Comparison of ENCODE assay signal across 13 cellular contexts in genomic region chr16:4320030-4320429, GRCh38. TPM values are rescaled to one million over a fixed set of nuclear protein-coding genes. Genes with fewer than 3 reads are reported as not detected.
DNase-seq lines count a peak whose midpoint lies in the region; ATAC-seq, FAIRE-seq and TF ChIP-seq lines count a peak whose summit lies in the region.
"Had no signal": no experiment of that assay in that cellular context is flagged by ENCODE, and none has a peak within 500 bp of the region (broad histone marks: within the 10 kb centered on the region; RNA-seq: fewer than 3 reads in every experiment).

No MANE protein-coding gene starts in this region.

- POLR2A ChIA-PET in BJ (lab: Charles Lee) = no interaction called here

- no TSS peak for BruUV-seq in mammary epithelial cell (replicated peaks; lab: Mats Ljungman, UMichigan)

- peak overlapping the region; percentile 72 for H3K4me2 ChIP-seq in mammary epithelial cell (ENCODE audit: insufficient read depth, low read depth, low read length)

- ATAC-seq in GM21717 (IDR thresholded peaks at IDR 0.05; ENCODE audit: unreplicated experiment) (no peak), HG02759 (IDR thresholded peaks at IDR 0.05; ENCODE audit: unreplicated experiment) (no peak)
- ATAC-seq: WTC11 had no signal

- intact Hi-C loops in mammary epithelial cell (cut with micrococcal nuclease) = no loop called here

- H3K4me3 ChIP-seq in BJ (ENCODE audit: low read depth, low read length) (peak overlapping the region; percentile 26), mammary epithelial cell (replicated peaks in 1 of 3; ENCODE audit: insufficient read depth in 1 of 3, low read depth in 2 of 3, low read length in 3 of 3) (no peak overlapping the region), right atrium auricular region (peak overlapping the region in 1 of 2 donors; percentile 19), skin epidermis (peak overlapping the region in 1 of 7 experiments; percentile 0), small intestine (ENCODE audit: low read depth in 1 of 2, low read length in 2 of 2) (no peak overlapping the region), WERI-Rb-1 (ENCODE audit: low read depth, low read length) (no peak overlapping the region)
- H3K4me3 ChIP-seq: MG63 had no signal

- no peak overlapping the region for H2AFZ ChIP-seq in mammary epithelial cell (ENCODE audit: low read depth, low read length)

- H3K27me3 ChIP-seq in BJ (ENCODE audit: control insufficient read depth, insufficient read depth, low read length) = no peaks in the 10 kb centered on the region
- no peaks in the 10 kb centered on the region for H3K27me3 ChIP-seq in mammary epithelial cell (ENCODE audit: insufficient read depth, low read length)
- no peaks in the 10 kb centered on the region for H3K27me3 ChIP-seq in right atrium auricular region
- peaks cover 2 to 12% of the 10 kb centered on the region in 2 donors for H3K27me3 ChIP-seq in small intestine (ENCODE audit: control insufficient read depth in 2 of 2, insufficient read depth in 2 of 2, low read length in 2 of 2)
- no peaks in the 10 kb centered on the region for H3K27me3 ChIP-seq in WERI-Rb-1 (ENCODE audit: insufficient read depth, low read depth, severe bottlenecking)
- H3K27me3 ChIP-seq: foreskin keratinocyte, MG63 had no signal

- WGBS in mammary epithelial cell (ENCODE audit: low coverage, missing lambda C conversion rate) = 67% methylated on average over 14 of the region's 22 CpGs
- 56 to 73% (median 60%) methylated on average over 18 to 22 of the region's 22 CpGs for WGBS in small intestine, 3 donors

- H3K4me1 ChIP-seq in mammary epithelial cell (ENCODE audit: insufficient read depth, low read length) (peaks cover 66% of the 10 kb centered on the region), right atrium auricular region (peaks cover 0 to 88% of the 10 kb centered on the region in 2 donors), small intestine (ENCODE audit: control insufficient read depth in 2 of 2, insufficient read depth in 1 of 2, low read depth in 1 of 2, low read length in 1 of 2) (no peaks in the 10 kb centered on the region)

- peaks cover 1% of the 10 kb centered on the region; the same call in 1 of the 2 replicates for H3K36me3 ChIP-seq in BJ (ENCODE audit: control insufficient read depth, insufficient read depth, low read length)
- no peaks in the 10 kb centered on the region for H3K36me3 ChIP-seq in mammary epithelial cell (ENCODE audit: insufficient read depth, low read length)
- no peaks in the 10 kb centered on the region for H3K36me3 ChIP-seq in right atrium auricular region
- H3K36me3 ChIP-seq in small intestine (ENCODE audit: control insufficient read depth in 2 of 2, insufficient read depth in 2 of 2, low read length in 2 of 2) = no peaks in the 10 kb centered on the region
- no peaks in the 10 kb centered on the region for H3K36me3 ChIP-seq in WERI-Rb-1

- H3K27ac ChIP-seq in mammary epithelial cell (ENCODE audit: insufficient read depth, low read depth, low read length) = no peak overlapping the region
- H3K27ac ChIP-seq in right atrium auricular region = peak overlapping the region; percentile 91 to 96
- peak overlapping the region in 15 of 21 experiments; percentile 9 to 87 (median 66) for H3K27ac ChIP-seq in skin epidermis
- H3K27ac ChIP-seq in small intestine (ENCODE audit: low read depth in 1 of 2, low read length in 1 of 2) = peak overlapping the region in 1 of 2 donors; percentile 4
- no peak overlapping the region; the same call in 1 of the 2 replicates for H3K27ac ChIP-seq in WERI-Rb-1
- H3K27ac ChIP-seq: foreskin keratinocyte had no signal

- no peak for DNase-seq in BJ (ENCODE audit: low read depth)
- DNase-seq in mammary epithelial cell = no peak
- DNase-seq in right atrium auricular region (ENCODE audit: low spot score) = no peak
- DNase-seq in small intestine = no peak
- DNase-seq in WERI-Rb-1 = no peak
- DNase-seq: foreskin keratinocyte, HFFc6, MG63 had no signal

- H3K9me3 ChIP-seq in mammary epithelial cell (replicated peaks; ENCODE audit: insufficient read depth, low read length) = no peaks in the 10 kb centered on the region
- no peaks in the 10 kb centered on the region for H3K9me3 ChIP-seq in right atrium auricular region
- H3K9me3 ChIP-seq in small intestine (ENCODE audit: control insufficient read depth, low read depth) = no peaks in the 10 kb centered on the region
- no peaks in the 10 kb centered on the region for H3K9me3 ChIP-seq in WERI-Rb-1 (ENCODE audit: severe bottlenecking)
- H3K9me3 ChIP-seq: MG63 had no signal

- H3K79me2 ChIP-seq in mammary epithelial cell (ENCODE audit: insufficient read depth, low read length) = peaks cover 88% of the 10 kb centered on the region

- FAIRE-seq in small intestine (lab: Jason Lieb, UNC) = no peak
- FAIRE-seq: colon had no signal

- dilution Hi-C loops in mammary epithelial cell (cut with HindIII; ENCODE audit: low sequenced_read_pairs) = no loop called here

- CTCF ChIA-PET in BJ (lab: Yijun Ruan, JAX) = interaction anchor here (2.0 kb wide), 1 partner anchor 9 kb away, joined by 10 read pairs; no protein-coding TSS in a partner anchor
- CTCF ChIA-PET in mammary epithelial cell (lab: Charles Lee; ENCODE audit: low non-redundant PET) = no interaction called here

- in situ Hi-C loops in mammary epithelial cell (cut with MboI; ENCODE audit: low sequenced_read_pairs in 2 of 2) = loop anchor here in 1 of 2 donors (5.0 kb wide), 1 partner anchor 48 kb away; the partner anchor contains the start of gene TFAP4

- no peaks in the 10 kb centered on the region for H4K20me1 ChIP-seq in mammary epithelial cell (ENCODE audit: insufficient read depth, low read length)

- TF ChIP-seq CTCF in BJ (IDR thresholded peaks at IDR 0.05; ENCODE audit: insufficient read depth, low read depth, low read length) (no peak), mammary epithelial cell (conservative IDR thresholded peaks at IDR 0.05 in 1 of 2, IDR thresholded peaks at IDR 0.05 in 1 of 2; ENCODE audit: extremely low read depth in 1 of 2, insufficient read depth in 1 of 2, low read depth in 1 of 2, low read length in 2 of 2) (no peak), right atrium auricular region (IDR thresholded peaks at IDR 0.05) (no peak), WERI-Rb-1 (IDR thresholded peaks at IDR 0.05; ENCODE audit: low read depth, low read length) (no peak)

- H3K9ac ChIP-seq in mammary epithelial cell (ENCODE audit: insufficient read depth, low read length) = no peak overlapping the region

RNA-seq across cellular contexts. Expression of gene GLIS2, which starts 4.2 kb away (rescaled TPM):
- 4.8 and 8.8 TPM in 2 replicates for polyA plus RNA-seq in BJ (2011; rRNA removed)
- polyA minus RNA-seq in BJ (2011; rRNA and poly(A)+ RNA removed) = 5.7 and 9.7 TPM in 2 replicates
- 10 to 100 TPM in 1 of 2 donors, 1 to 10 TPM in 1; 3.3 to 13.5 TPM for total RNA-seq in mammary epithelial cell
- 3.6 TPM for polyA plus RNA-seq in mammary epithelial cell
- polyA minus RNA-seq in mammary epithelial cell = 10.4 TPM
- total RNA-seq in right atrium auricular region = 10 to 100 TPM; 10.3 to 16.0 TPM
- polyA plus RNA-seq in small intestine = 1 to 10 TPM in 2 of 3 donors, under 1 TPM in 1; 0.22 to 3.6 (median 1.1) TPM

RNA-seq across cellular contexts. Expression of gene PAM16, which starts 31.1 kb away (rescaled TPM):
- 33.1 and 44.2 TPM in 2 replicates for polyA plus RNA-seq in BJ (2011; rRNA removed)
- 2.5 and 7.2 TPM in 2 replicates for polyA minus RNA-seq in BJ (2011; rRNA and poly(A)+ RNA removed)
- 10 to 100 TPM; 20.3 to 62.1 TPM for total RNA-seq in mammary epithelial cell
- 41.2 TPM for polyA plus RNA-seq in mammary epithelial cell
- 3.8 TPM for polyA minus RNA-seq in mammary epithelial cell
- total RNA-seq in right atrium auricular region = 10 to 100 TPM; 54.6 to 85.7 TPM
- 10 to 100 TPM; 63.0 to 98.4 (median 76.0) TPM for polyA plus RNA-seq in small intestine

RNA-seq across cellular contexts. Expression of gene TFAP4, which starts 47.2 kb away (rescaled TPM):
- 3.6 and 4.0 TPM in 2 replicates for polyA plus RNA-seq in BJ (2011; rRNA removed)
- 10.9 and 17.1 TPM in 2 replicates for polyA minus RNA-seq in BJ (2011; rRNA and poly(A)+ RNA removed)
- 10 to 100 TPM in 1 of 2 donors, 1 to 10 TPM in 1; 3.3 to 13.0 TPM for total RNA-seq in mammary epithelial cell
- polyA plus RNA-seq in mammary epithelial cell = 9.5 TPM
- polyA minus RNA-seq in mammary epithelial cell = 6.4 TPM
- 1 to 10 TPM; 2.0 to 2.9 TPM for total RNA-seq in right atrium auricular region
- 10 to 100 TPM in 1 of 3 donors, 1 to 10 TPM in 2; 4.2 to 14.7 (median 5.4) TPM for polyA plus RNA-seq in small intestine

RNA-seq across cellular contexts. Expression of gene VASN, which starts 51.6 kb away (rescaled TPM):
- 30.0 and 71.6 TPM in 2 replicates for polyA plus RNA-seq in BJ (2011; rRNA removed)
- 16.3 and 19.6 TPM in 2 replicates for polyA minus RNA-seq in BJ (2011; rRNA and poly(A)+ RNA removed)
- total RNA-seq in mammary epithelial cell = 10 to 100 TPM in 1 of 2 donors, 1 to 10 TPM in 1; 5.0 to 25.5 TPM
- polyA plus RNA-seq in mammary epithelial cell = 1.9 TPM
- 0.67 TPM for polyA minus RNA-seq in mammary epithelial cell
- total RNA-seq in right atrium auricular region = 10 to 100 TPM; 17.9 to 39.0 TPM
- 10 to 100 TPM in 1 of 3 donors, under 1 TPM in 2; 0.45 to 11.4 (median 0.81) TPM for polyA plus RNA-seq in small intestine

Comparison
In these comparisons a context has a peak if more than half of its experiments do, and no peak if none do; other contexts are left out.
1. H3K27ac ChIP-seq: peak in right atrium auricular region (2 of 2) and skin epidermis (15 of 21); none in mammary epithelial cell (single experiment) and WERI-Rb-1 (single experiment).